In genomic region chr14:100306506-100307214, GRCh38 we compare ENCODE assay signal across 8 cellular contexts. TPM values are rescaled to one million over a fixed set of nuclear protein-coding genes. Genes with fewer than 3 reads are reported as not detected.
A peak's percentile ranks its signal among the peaks of the same experiment; 100 is the strongest.
DNase-seq lines count a peak whose midpoint lies in the region; ATAC-seq and TF ChIP-seq lines count a peak whose summit lies in the region.

No MANE protein-coding gene starts in this region.

- H3K36me3 ChIP-seq in adrenal gland (replicated peaks in 1 of 2), result no peaks in the 10 kb centered on the region
- H3K36me3 ChIP-seq in heart right ventricle, result no peaks in the 10 kb centered on the region
- H3K36me3 ChIP-seq in tibial nerve, result no peaks in the 10 kb centered on the region

- TF ChIP-seq CTCF in GM12864 (IDR thresholded peaks at IDR 0.05; ENCODE audit: low read depth, low read length, missing control alignments) (no peak), adrenal gland (IDR thresholded peaks at IDR 0.05) (no peak), heart right ventricle (IDR thresholded peaks at IDR 0.05) (no peak), tibial nerve (IDR thresholded peaks at IDR 0.05) (peak in 1 of 5 experiments; percentile 34)

- WGBS in adrenal gland, 4 donors, result 0 to 1% (median 0%) methylated on average over 8 to 97 of the region's 97 CpGs; no CpG with 5 or more reads in 1 of the 4 donors
- 0 to 1% methylated on average over 83 to 97 of the region's 97 CpGs for WGBS in heart right ventricle, 2 donors
- WGBS in tibial nerve, 2 donors, result 0 to 1% methylated on average over 38 to 60 of the region's 97 CpGs

- H3K9me3 ChIP-seq in adrenal gland (replicated peaks in 1 of 3) (no peaks in the 10 kb centered on the region), heart right ventricle (no peaks in the 10 kb centered on the region), tibial nerve (no peaks in the 10 kb centered on the region)

- H3K4me3 ChIP-seq in GM12864 (ENCODE audit: low read depth, low read length), result peak overlapping the region; percentile 66
- peak overlapping the region; percentile 40 to 89 (median 58) for H3K4me3 ChIP-seq in adrenal gland
- peak overlapping the region; percentile 65 to 99 (median 92) for H3K4me3 ChIP-seq in heart right ventricle
- H3K4me3 ChIP-seq in tibial nerve, result peak overlapping the region; percentile 65 to 94 (median 80)

- H3K27me3 ChIP-seq in adrenal gland (no peaks in the 10 kb centered on the region), heart right ventricle (no peaks in the 10 kb centered on the region), tibial nerve (no peaks in the 10 kb centered on the region)

- intact Hi-C loops in adrenal gland (cut with DNase I) (loop anchor here in 1 of 2 donors (10.0 kb wide), 1 partner anchor 68 kb away; the partner anchor contains the start of gene WDR25), heart right ventricle (cut with DNase I) (loop anchor here in 9 of 10 donors (2.0 to 10.0 kb wide), 5 partner anchors 64 to 71 kb away; partner anchors contain the start of gene WDR25 (in 7 of the 9)), posterior cingulate gyrus (cut with DNase I) (loop anchor here (2.0 to 10.0 kb wide), 4 partner anchors 34 to 322 kb away; partner anchors contain the start of gene WDR25)

- peak in 1 of 2 donors; percentile 79 for TF ChIP-seq EP300 in tibial nerve (IDR thresholded peaks at IDR 0.05)

- H3K27ac ChIP-seq in adrenal gland, result peak overlapping the region; percentile 30 to 92 (median 90)
- H3K27ac ChIP-seq in heart right ventricle, result peak overlapping the region; percentile 84 to 95 (median 90)
- peak overlapping the region; percentile 76 to 97 (median 92) for H3K27ac ChIP-seq in tibial nerve

- TF ChIP-seq POLR2A in adrenal gland (IDR thresholded peaks at IDR 0.05) (peak; percentile 7 to 75), tibial nerve (IDR thresholded peaks at IDR 0.05) (peak in 1 of 2 donors; percentile 77)

- peak; percentile 84 for ATAC-seq in HG02610 (IDR thresholded peaks at IDR 0.05; ENCODE audit: unreplicated experiment)
- ATAC-seq in heart right ventricle, result peak; percentile 87 to 94 (median 90)

- H3K4me1 ChIP-seq in adrenal gland (replicated peaks in 1 of 2), result peaks cover 26 to 37% of the 10 kb centered on the region in 2 donors
- H3K4me1 ChIP-seq in heart right ventricle, result peaks cover 4 to 69% (median 45%) of the 10 kb centered on the region in 9 donors
- H3K4me1 ChIP-seq in tibial nerve, result peaks cover 0 to 55% (median 24%) of the 10 kb centered on the region in 4 donors

- DNase-seq in GM12864 (ENCODE audit: low read depth) (peak; percentile 19), NCI-H1092 (lab: John Stamatoyannopoulos, UW) (peak; percentile 83), SW480 (ENCODE audit: low spot score) (peak; percentile 87), adrenal gland (peak; percentile 84 to 94 (median 89)), heart right ventricle (peak; percentile 88 to 90), posterior cingulate gyrus (peak; percentile 86 to 99 (median 91)), tibial nerve (ENCODE audit: low spot score in 2 of 2) (peak; percentile 81 to 87)

RNA-seq across cellular contexts. Expression of gene SLC25A29, which starts 0.4 kb away (rescaled TPM):
- total RNA-seq in adrenal gland, result 100 to 1,000 TPM in 2 of 8 donors, 10 to 100 TPM in 6; 34.4 to 118 (median 88.4) TPM
- polyA plus RNA-seq in adrenal gland, result 100 to 1,000 TPM in 2 of 3 donors, 1 to 10 TPM in 1; 9.0 to 277 (median 150) TPM
- total RNA-seq in heart right ventricle, result 10 to 100 TPM; 11.0 to 25.3 (median 21.7) TPM
- 10 to 100 TPM; 36.7 to 70.7 TPM for polyA plus RNA-seq in heart right ventricle
- total RNA-seq in tibial nerve, result 100 to 1,000 TPM in 3 of 4 donors, 10 to 100 TPM in 1; 92.2 to 276 (median 173) TPM

RNA-seq across cellular contexts. Expression of gene SLC25A47, which starts 16.5 kb away (rescaled TPM):
- total RNA-seq in adrenal gland (under 1 TPM in 1 of 8 donors, not detected in 7; 0.14 TPM), heart right ventricle (not detected), tibial nerve (1 to 10 TPM in 1 of 4 donors, not detected in 3; 2.5 TPM)
- polyA plus RNA-seq in adrenal gland (under 1 TPM in 1 of 3 donors, not detected in 2; 0.07 TPM), heart right ventricle (not detected)

Comparison
In these comparisons a context has a peak if more than half of its experiments do, and no peak if none do; other contexts are left out.
1. Peak in every context shown above with its lines: DNase-seq, ATAC-seq, H3K4me3 ChIP-seq and H3K27ac ChIP-seq.
2. DNase-seq: peak in every context shown above with its lines; median percentile 91 in posterior cingulate gyrus; 89 in adrenal gland; 89 in heart right ventricle; 87 in SW480; 84 in tibial nerve; 83 in NCI-H1092; 19 in GM12864.